Comparison of ENCODE assay signal across 19 cellular contexts in genomic region chr10:6781133-6781770, GRCh38.
DNase-seq lines count a peak whose midpoint lies in the region; ATAC-seq, FAIRE-seq and TF ChIP-seq lines count a peak whose summit lies in the region.
"Had no signal": no experiment of that assay in that cellular context is flagged by ENCODE, and none has a peak within 500 bp of the region (broad histone marks: within the 10 kb centered on the region; RNA-seq: fewer than 3 reads in every experiment).

No MANE protein-coding gene starts in this region.

- peak; percentile 59 for DNase-seq in MM.1S
- DNase-seq in BE2C, result no peak
- no peak for DNase-seq in transverse colon
- no peak for DNase-seq in frontal cortex (ENCODE audit: low spot score in 2 of 2)
- DNase-seq: activated CD4-positive, alpha-beta T cell treated with anti-CD3 and anti-CD28 coated beads for 4 hours; activated T-cell treated with anti-CD3 and anti-CD28 coated beads, Interleukin-2, amount 50 U/mL, for 72 hours; amniotic stem cell; colonic mucosa; erythroblast; left cardiac atrium; NCI-H1417; NCI-H446; stimulated activated CD4-positive, alpha-beta T cell treated with anti-CD3 and anti-CD28 coated beads, Interleukin-1b, Interleukin-23, amount 100 ng/mL, for 48 hours; T-helper 2 cell had no signal

- in situ Hi-C loops in transverse colon (cut with MboI; ENCODE audit: low pct_ligation_motif_present in 1 of 4, low pct_unique_long_range_greater_than_20kb in 1 of 4, low sequenced_read_pairs in 3 of 4), result no loop called here

- H3K9ac ChIP-seq in BLaER1 (no peak overlapping the region), MM.1S (ENCODE audit: low read length) (no peak overlapping the region)

- TF ChIP-seq EP300 in transverse colon (IDR thresholded peaks at IDR 0.05; ENCODE audit: low read depth), result no peak

- TF ChIP-seq POLR2A in transverse colon (IDR thresholded peaks at IDR 0.05), result no peak

- H4K20me1 ChIP-seq in BLaER1, result no peaks in the 10 kb centered on the region
- H4K20me1 ChIP-seq in MM.1S (ENCODE audit: insufficient read depth, low read length), result no peaks in the 10 kb centered on the region

- no peak for FAIRE-seq in frontal cortex (lab: Jason Lieb, UNC)
- FAIRE-seq: RCC 7860 had no signal

- H3K4me2 ChIP-seq in BLaER1, result peak overlapping the region; percentile 16; the same call in 1 of the 2 replicates
- H3K4me2 ChIP-seq in MM.1S (ENCODE audit: low read depth, low read length), result peak overlapping the region; percentile 67

- no peaks in the 10 kb centered on the region for H3K9me2 ChIP-seq in MM.1S (replicated peaks; ENCODE audit: insufficient read depth, low read length)

- WGBS in transverse colon (ENCODE audit: low coverage in 1 of 2), 2 donors, result 44 to 48% methylated on average over 3 of the region's 3 CpGs

- TF ChIP-seq CTCF in MM.1S (IDR thresholded peaks at IDR 0.05; ENCODE audit: low read length) (no peak), BE2C (IDR thresholded peaks at IDR 0.05; ENCODE audit: low read depth, low read length) (no peak), transverse colon (IDR thresholded peaks at IDR 0.05) (no peak)

- intact Hi-C loops in transverse colon (cut with DNase I; ENCODE audit: low total_unique reads), result no loop called here

- H3K4me3 ChIP-seq in BLaER1, result no peak overlapping the region
- H3K4me3 ChIP-seq in MM.1S (ENCODE audit: low read length), result peak overlapping the region; percentile 17
- no peak overlapping the region for H3K4me3 ChIP-seq in BE2C (ENCODE audit: low read depth, low read length)
- no peak overlapping the region for H3K4me3 ChIP-seq in transverse colon
- H3K4me3 ChIP-seq: colonic mucosa had no signal

- H3K36me3 ChIP-seq in BLaER1, result no peaks in the 10 kb centered on the region
- H3K36me3 ChIP-seq in MM.1S (replicated peaks; ENCODE audit: insufficient read depth, low read length), result no peaks in the 10 kb centered on the region
- no peaks in the 10 kb centered on the region for H3K36me3 ChIP-seq in BE2C
- no peaks in the 10 kb centered on the region for H3K36me3 ChIP-seq in transverse colon
- H3K36me3 ChIP-seq: colonic mucosa had no signal

- peak overlapping the region; percentile 24; the same call in 1 of the 2 replicates for H2AFZ ChIP-seq in MM.1S (ENCODE audit: low read length)

- H3K79me2 ChIP-seq in MM.1S (ENCODE audit: low read length), result no peaks in the 10 kb centered on the region

- no peak overlapping the region for H3K27ac ChIP-seq in BLaER1
- H3K27ac ChIP-seq in MM.1S (ENCODE audit: low read length), result peak overlapping the region; percentile 25; the same call in 1 of the 2 replicates
- no peak overlapping the region for H3K27ac ChIP-seq in transverse colon
- H3K27ac ChIP-seq: colonic mucosa had no signal

- H3F3A ChIP-seq in MM.1S (ENCODE audit: insufficient read depth, low read length), result peaks cover 9% of the 10 kb centered on the region

- H3K27me3 ChIP-seq in BLaER1 (no peaks in the 10 kb centered on the region), MM.1S (replicated peaks; ENCODE audit: insufficient read depth, low read length) (no peaks in the 10 kb centered on the region), BE2C (no peaks in the 10 kb centered on the region), transverse colon (peaks cover 3% of the 10 kb centered on the region)
- H3K27me3 ChIP-seq: colonic mucosa had no signal

- H3K9me3 ChIP-seq in BLaER1 (no peaks in the 10 kb centered on the region; the same call in 1 of the 2 replicates), MM.1S (replicated peaks; ENCODE audit: insufficient read depth, low read length) (no peaks in the 10 kb centered on the region), BE2C (no peaks in the 10 kb centered on the region), transverse colon (no peaks in the 10 kb centered on the region)
- H3K9me3 ChIP-seq: colonic mucosa had no signal

- peak; percentile 48 for ATAC-seq in GM19324 (IDR thresholded peaks at IDR 0.05; ENCODE audit: low FRiP score, unreplicated experiment)
- peak; percentile 56 for ATAC-seq in HG02678 (IDR thresholded peaks at IDR 0.05; ENCODE audit: unreplicated experiment)
- ATAC-seq in HG03460 (IDR thresholded peaks at IDR 0.05; ENCODE audit: unreplicated experiment), result no peak
- ATAC-seq: activated T-cell treated with anti-CD3 and anti-CD28 coated beads, Interleukin-2, amount 50 U/mL, for 72 hours; left cardiac atrium had no signal

- peaks cover 9% of the 10 kb centered on the region; the same call in 1 of the 2 replicates for H3K4me1 ChIP-seq in BLaER1
- peaks cover 23% of the 10 kb centered on the region for H3K4me1 ChIP-seq in MM.1S (ENCODE audit: low read length)
- H3K4me1 ChIP-seq in BE2C, result no peaks in the 10 kb centered on the region
- H3K4me1 ChIP-seq in transverse colon, result no peaks in the 10 kb centered on the region
- H3K4me1 ChIP-seq: colonic mucosa had no signal
